Comparison of ENCODE assay signal across 8 cellular contexts in genomic region chr9:19934301-19934868, GRCh38.
A peak's percentile ranks its signal among the peaks of the same experiment; 100 is the strongest.
DNase-seq lines count a peak whose midpoint lies in the region; ATAC-seq and TF ChIP-seq lines count a peak whose summit lies in the region.

No MANE protein-coding gene starts in this region.

- H3K36me3 Mint-ChIP-seq in activated B cell treated with CpG ODN at 0.5 μM for 24 hours (ENCODE audit: low read depth) (no peaks in the 10 kb centered on the region), glutamatergic neuron (ENCODE audit: unreplicated experiment) (no peaks in the 10 kb centered on the region), neural crest cell (ENCODE audit: low read depth) (no peaks in the 10 kb centered on the region)

- H3K4me3 ChIP-seq in AG10803 (ENCODE audit: low read length) (peak overlapping the region; percentile 61), WERI-Rb-1 (ENCODE audit: low read depth, low read length) (no peak overlapping the region)

- no peaks in the 10 kb centered on the region for H3K36me3 ChIP-seq in WERI-Rb-1

- peak; percentile 9 for DNase-seq in AG10803 (ENCODE audit: low read depth)
- no peak for DNase-seq in activated B cell treated with CpG ODN at 0.5 μM for 24 hours
- DNase-seq in glutamatergic neuron: peak; percentile 42
- DNase-seq in neural crest cell (ENCODE audit: low read depth, low spot score): no peak
- no peak for DNase-seq in NCI-H1436 (lab: John Stamatoyannopoulos, UW)
- DNase-seq in WERI-Rb-1: no peak
- DNase-seq in H4 (ENCODE audit: low spot score): no peak

- H3K9me3 Mint-ChIP-seq in activated B cell treated with CpG ODN at 0.5 μM for 24 hours (no peaks in the 10 kb centered on the region), glutamatergic neuron (ENCODE audit: unreplicated experiment) (no peaks in the 10 kb centered on the region), neural crest cell (no peaks in the 10 kb centered on the region)

- no peaks in the 10 kb centered on the region for H3K9me3 ChIP-seq in WERI-Rb-1 (ENCODE audit: severe bottlenecking)

- H3K27ac Mint-ChIP-seq in activated B cell treated with CpG ODN at 0.5 μM for 24 hours (no peak overlapping the region), glutamatergic neuron (ENCODE audit: unreplicated experiment) (no peak overlapping the region), neural crest cell (ENCODE audit: unreplicated experiment) (peak overlapping the region; percentile 75)

- intact Hi-C loops in activated B cell treated with CpG ODN at 0.5 μM for 24 hours (cut with micrococcal nuclease): no loop called here

- CTCF ChIA-PET in activated B cell treated with CpG ODN at 0.5 μM for 24 hours (lab: Charles Lee): interaction anchor here (1.2 kb wide), 1 partner anchor 1007 kb away, joined by 3 read pairs; no protein-coding TSS in a partner anchor

- H3K4me3 Mint-ChIP-seq in activated B cell treated with CpG ODN at 0.5 μM for 24 hours: peak overlapping the region; percentile 46
- peak overlapping the region; percentile 83 for H3K4me3 Mint-ChIP-seq in glutamatergic neuron (ENCODE audit: unreplicated experiment)
- H3K4me3 Mint-ChIP-seq in neural crest cell: peak overlapping the region; percentile 66

- H3K27me3 Mint-ChIP-seq in activated B cell treated with CpG ODN at 0.5 μM for 24 hours (peaks cover 10% of the 10 kb centered on the region), glutamatergic neuron (ENCODE audit: unreplicated experiment) (peaks cover 3% of the 10 kb centered on the region), neural crest cell (ENCODE audit: low read depth) (peaks cover 4% of the 10 kb centered on the region)

- ATAC-seq in activated B cell treated with CpG ODN at 0.5 μM for 24 hours (ENCODE audit: low read depth) (no peak), HG02588 (IDR thresholded peaks at IDR 0.05; ENCODE audit: unreplicated experiment) (no peak)

- TF ChIP-seq CTCF in AG10803 (conservative IDR thresholded peaks at IDR 0.05; ENCODE audit: low read length) (peak; percentile 8; the same call in 1 of the 2 replicates), activated B cell treated with CpG ODN at 0.5 μM for 24 hours (IDR thresholded peaks at IDR 0.05) (no peak), glutamatergic neuron (IDR thresholded peaks at IDR 0.05; ENCODE audit: partially characterized antibody, unreplicated experiment) (no peak), neural crest cell (conservative IDR thresholded peaks at IDR 0.05) (peak; percentile 11), WERI-Rb-1 (IDR thresholded peaks at IDR 0.05; ENCODE audit: low read depth, low read length) (no peak)

- H3K4me1 Mint-ChIP-seq in activated B cell treated with CpG ODN at 0.5 μM for 24 hours (peaks cover 13% of the 10 kb centered on the region), glutamatergic neuron (ENCODE audit: low read depth, unreplicated experiment) (peaks cover 2% of the 10 kb centered on the region), neural crest cell (peaks cover 16% of the 10 kb centered on the region)

- H3K27me3 ChIP-seq in WERI-Rb-1 (ENCODE audit: insufficient read depth, low read depth, severe bottlenecking): no peaks in the 10 kb centered on the region

- H3K27ac ChIP-seq in WERI-Rb-1: no peak overlapping the region

- POLR2A ChIA-PET in activated B cell treated with CpG ODN at 0.5 μM for 24 hours (lab: Charles Lee): no interaction called here

Comparison
In these comparisons a context has a peak if more than half of its experiments do, and no peak if none do; other contexts are left out.
1. DNase-seq: peak in AG10803 (single experiment) and glutamatergic neuron (single experiment); none in activated B cell treated with CpG ODN at 0.5 μM for 24 hours (single experiment), neural crest cell (single experiment), NCI-H1436 (single experiment), WERI-Rb-1 (single experiment) and H4 (single experiment).
2. CTCF ChIP-seq: peak in AG10803 (single experiment) and neural crest cell (single experiment); none in activated B cell treated with CpG ODN at 0.5 μM for 24 hours (single experiment), glutamatergic neuron (single experiment) and WERI-Rb-1 (single experiment).
3. Peak in every context shown above with its lines, with median percentiles within 50 percentile points of each other: H3K4me3 Mint-ChIP-seq.